ENCODE assay signal across 25 cellular contexts in the genomic region with DNA sequence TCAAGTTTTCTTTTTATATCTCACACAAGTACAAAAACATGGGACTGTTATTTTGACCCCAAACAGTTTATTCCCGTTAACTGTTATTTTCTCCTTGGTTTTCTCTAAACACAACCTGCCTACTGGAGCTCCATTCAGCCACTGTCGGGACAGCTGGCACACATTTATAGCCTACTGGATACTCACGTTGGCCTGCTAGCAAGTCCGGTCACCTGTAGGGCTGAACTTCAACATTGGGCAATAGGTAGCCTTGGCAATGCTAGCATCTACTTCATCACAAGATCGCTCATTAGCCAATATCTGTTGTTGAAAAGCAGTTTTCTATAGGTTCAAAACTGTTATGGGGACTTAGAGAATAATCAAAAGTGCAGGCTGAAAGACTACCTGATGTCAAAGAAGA. TPM values are rescaled to one million over a fixed set of nuclear protein-coding genes. Genes with fewer than 3 reads are reported as not detected.
A peak's percentile ranks its signal among the peaks of the same experiment; 100 is the strongest.
DNase-seq lines count a peak whose midpoint lies in the region; ATAC-seq and TF ChIP-seq lines count a peak whose summit lies in the region.
"Had no signal": no experiment of that assay in that cellular context is flagged by ENCODE, and none has a peak within 500 bp of the region (broad histone marks: within the 10 kb centered on the region; RNA-seq: fewer than 3 reads in every experiment).

No MANE protein-coding gene starts in this region.

- H3K18ac ChIP-seq in IMR-90 (ENCODE audit: low read depth, low read length) (no peak overlapping the region), trophoblast cell (ENCODE audit: low read length) (no peak overlapping the region)

- H2AK9ac ChIP-seq in IMR-90 (replicated peaks; ENCODE audit: low read depth, low read length, poor library complexity), result no peak overlapping the region

- H3K9me3 ChIP-seq in IMR-90 (ENCODE audit: control insufficient read depth, insufficient read depth, low read length) (no peaks in the 10 kb centered on the region), trophoblast cell (ENCODE audit: insufficient read depth, low read depth, low read length) (peaks cover 4% of the 10 kb centered on the region), upper lobe of right lung (no peaks in the 10 kb centered on the region), endodermal cell (ENCODE audit: control insufficient read depth, low read length) (peaks cover 6% of the 10 kb centered on the region)
- H3K9me3 ChIP-seq: Caco-2, HAP-1 had no signal

- TF ChIP-seq POLR2A in IMR-90 (IDR thresholded peaks at IDR 0.05; ENCODE audit: low read depth, low read length), result no peak

- H4K20me1 ChIP-seq in IMR-90 (ENCODE audit: insufficient read depth, low read length), result no peaks in the 10 kb centered on the region

- 0 out of 2 replicates have a peak overlapping the region, but pooled peaks have one; percentile 72 for H2AK5ac ChIP-seq in IMR-90 (ENCODE audit: low read depth, low read length)
- H2AK5ac ChIP-seq in trophoblast cell (ENCODE audit: low read length), result no peak overlapping the region

- peaks cover 18% of the 10 kb centered on the region for H3K9me1 ChIP-seq in IMR-90 (ENCODE audit: insufficient read depth, low read length)

- H4K91ac ChIP-seq in IMR-90 (ENCODE audit: insufficient read depth, low read depth, low read length) (no peak overlapping the region), trophoblast cell (ENCODE audit: low read depth, low read length) (no peak overlapping the region)

- H3K27me3 ChIP-seq in IMR-90 (ENCODE audit: control insufficient read depth, insufficient read depth, low read length) (no peaks in the 10 kb centered on the region), dorsolateral prefrontal cortex (no peaks in the 10 kb centered on the region), trophoblast cell (ENCODE audit: insufficient read depth, low read length) (no peaks in the 10 kb centered on the region), upper lobe of right lung (no peaks in the 10 kb centered on the region), endodermal cell (ENCODE audit: control insufficient read depth, insufficient read depth, low read length, poor library complexity, severe bottlenecking) (no peaks in the 10 kb centered on the region)

- DNase-seq in IMR-90 (no peak), dorsolateral prefrontal cortex (no peak), trophoblast cell (no peak), upper lobe of right lung (no peak), endodermal cell (no peak)
- no peak for DNase-seq in stimulated activated CD4-positive, alpha-beta T cell treated with anti-CD3 and anti-CD28 coated beads, Interleukin-4, amount 100 ng/mL, for 1 hour
- DNase-seq: AML-193; Caco-2; CD8-positive, alpha-beta T cell; GOT3; HFFc6; KBM-7; MV-4-11; NCI-H1105; NCI-H1436 treated with DMSO at 0.1 percent for 48 hours; NCI-H1930; NCI-H2107; NCI-H524; NCI-H774; SIG-M5 had no signal

- H3K36me3 ChIP-seq in IMR-90 (ENCODE audit: control insufficient read depth, insufficient read depth, low read length) (peaks cover 18% of the 10 kb centered on the region), trophoblast cell (ENCODE audit: control insufficient read depth in 1 of 2, insufficient read depth in 2 of 2, low read length in 2 of 2) (peaks cover 2 to 9% of the 10 kb centered on the region in 2 experiments), upper lobe of right lung (no peaks in the 10 kb centered on the region), endodermal cell (ENCODE audit: control insufficient read depth, insufficient read depth, low read length) (no peaks in the 10 kb centered on the region)
- H3K36me3 ChIP-seq: HAP-1 had no signal

- dilution Hi-C loops in IMR-90 (cut with HindIII; ENCODE audit: low sequenced_read_pairs, unreplicated experiment), result no loop called here

- H4K8ac ChIP-seq in IMR-90 (ENCODE audit: low read depth in 2 of 2, low read length in 2 of 2) (no peak overlapping the region), trophoblast cell (ENCODE audit: low read depth, low read length) (no peak overlapping the region)

- H3K56ac ChIP-seq in IMR-90 (ENCODE audit: extremely low read depth, insufficient read depth, low read length), result no peak overlapping the region

- H3K27ac ChIP-seq in IMR-90 (ENCODE audit: insufficient read depth, low read length), result no peak overlapping the region
- peak overlapping the region in 55 of 59 donors; percentile 4 to 88 (median 69) for H3K27ac ChIP-seq in dorsolateral prefrontal cortex
- no peak overlapping the region for H3K27ac ChIP-seq in trophoblast cell (ENCODE audit: low read depth, low read length)
- no peak overlapping the region for H3K27ac ChIP-seq in upper lobe of right lung
- H3K27ac ChIP-seq in endodermal cell (ENCODE audit: low read depth, low read length), result no peak overlapping the region
- H3K27ac ChIP-seq: A549, C4-2B, SK-N-MC had no signal

- H3K4me2 ChIP-seq in IMR-90 (ENCODE audit: low read depth, low read length) (no peak overlapping the region), trophoblast cell (ENCODE audit: low read length) (no peak overlapping the region)
- H3K4me2 ChIP-seq: A549 had no signal

- TF ChIP-seq CTCF in IMR-90 (conservative IDR thresholded peaks at IDR 0.05; ENCODE audit: low read depth, low read length) (no peak), dorsolateral prefrontal cortex (IDR thresholded peaks at IDR 0.05 in 54 of 56, conservative IDR thresholded peaks at IDR 0.05 in 2 of 56; ENCODE audit: low read depth in 1 of 56, partially characterized antibody in 56 of 56) (no peak), upper lobe of right lung (IDR thresholded peaks at IDR 0.05) (no peak), endodermal cell (conservative IDR thresholded peaks at IDR 0.05) (no peak)

- peaks cover 6% of the 10 kb centered on the region for H3K9me3 Mint-ChIP-seq in endodermal cell

- H3K9ac ChIP-seq in IMR-90 (ENCODE audit: low read depth, low read length), result no peak overlapping the region
- H3K9ac ChIP-seq in trophoblast cell (ENCODE audit: low read length), result peak overlapping the region; percentile 22
- no peak overlapping the region for H3K9ac ChIP-seq in endodermal cell (ENCODE audit: extremely low read depth, low read length, poor library complexity, severe bottlenecking)

- TF ChIP-seq RAD21 in IMR-90 (IDR thresholded peaks at IDR 0.05; ENCODE audit: low read length), result no peak

- H3K4me1 ChIP-seq in IMR-90 (ENCODE audit: control insufficient read depth, insufficient read depth, low read length) (peaks cover 15% of the 10 kb centered on the region), trophoblast cell (ENCODE audit: control insufficient read depth in 1 of 2, insufficient read depth in 2 of 2, low read length in 2 of 2) (no peaks in the 10 kb centered on the region), upper lobe of right lung (peaks cover 21% of the 10 kb centered on the region), endodermal cell (ENCODE audit: control insufficient read depth, insufficient read depth, low read length) (no peaks in the 10 kb centered on the region)
- H3K4me1 ChIP-seq: Caco-2, HAP-1 had no signal

- CTCF ChIA-PET in IMR-90 (lab: Yijun Ruan, JAX), result no interaction called here

- POLR2A ChIA-PET in IMR-90 (lab: Charles Lee; ENCODE audit: unreplicated experiment), result no interaction called here

- no peaks in the 10 kb centered on the region for H3K27me3 Mint-ChIP-seq in endodermal cell (ENCODE audit: insufficient read depth)

- no peak overlapping the region for H2BK120ac ChIP-seq in IMR-90 (ENCODE audit: low read depth, low read length)
- H2BK120ac ChIP-seq in trophoblast cell (ENCODE audit: insufficient read depth, low read length, poor library complexity), result no peak overlapping the region

- peaks cover 9% of the 10 kb centered on the region for H3K36me3 Mint-ChIP-seq in endodermal cell (ENCODE audit: low read depth)
- H3K36me3 Mint-ChIP-seq: CD8-positive, alpha-beta T cell had no signal

- no peak overlapping the region for H4K12ac ChIP-seq in trophoblast cell (ENCODE audit: low read depth, low read length)

- in situ Hi-C loops in IMR-90 (cut with MboI; ENCODE audit: low sequenced_read_pairs), result no loop called here

- H3K79me1 ChIP-seq in IMR-90 (ENCODE audit: low read depth in 1 of 2, low read length in 2 of 2) (peaks cover 21 to 35% of the 10 kb centered on the region in 2 experiments), trophoblast cell (ENCODE audit: low read length) (no peaks in the 10 kb centered on the region)

- no CpG with 5 or more reads among the region's 5 CpGs for WGBS in IMR-90 (ENCODE audit: extremely low coverage in 2 of 2, insufficient read length in 1 of 2), 2 experiments
- WGBS in trophoblast cell (ENCODE audit: extremely low coverage, insufficient coverage, insufficient read length), result no CpG with 5 or more reads among the region's 5 CpGs
- WGBS in endodermal cell (ENCODE audit: insufficient coverage in 1 of 2, insufficient read length in 1 of 2), 2 experiments, result 96% methylated on average over 4 to 5 of the region's 5 CpGs

- H2AFZ ChIP-seq in IMR-90 (replicated peaks; ENCODE audit: low read length, poor library complexity), result no peak overlapping the region
- no peak overlapping the region for H2AFZ ChIP-seq in trophoblast cell (ENCODE audit: insufficient read depth, low read length, poor library complexity)

- H3K14ac ChIP-seq in IMR-90 (replicated peaks; ENCODE audit: low read depth, low read length), result no peak overlapping the region
- no peak overlapping the region for H3K14ac ChIP-seq in trophoblast cell (ENCODE audit: low read length)

- no peak overlapping the region for H3K27ac Mint-ChIP-seq in endodermal cell
- H3K27ac Mint-ChIP-seq: CD8-positive, alpha-beta T cell; HFFc6 had no signal

- H2BK15ac ChIP-seq in IMR-90 (ENCODE audit: low read depth, low read length), result no peak overlapping the region

- H3K23ac ChIP-seq in IMR-90 (ENCODE audit: low read depth, low read length) (no peak overlapping the region), trophoblast cell (ENCODE audit: low read length) (no peak overlapping the region)

- BruUV-seq in IMR-90 (replicated peaks; lab: Mats Ljungman, UMichigan), result no TSS peak

- H2BK20ac ChIP-seq in IMR-90 (ENCODE audit: low read depth, low read length), result no peak overlapping the region

- intact Hi-C loops in IMR-90 (cut with micrococcal nuclease) (no loop called here), dorsolateral prefrontal cortex (cut with DNase I) (no loop called here), upper lobe of right lung (cut with DNase I) (no loop called here)

- H3K79me2 ChIP-seq in trophoblast cell (ENCODE audit: control insufficient read depth, insufficient read depth, low read length, poor library complexity), result no peaks in the 10 kb centered on the region

- no peak overlapping the region for H4K5ac ChIP-seq in IMR-90 (ENCODE audit: low read depth, low read length)

- H3K4me3 ChIP-seq in IMR-90 (ENCODE audit: insufficient read depth, low read depth, low read length) (no peak overlapping the region), dorsolateral prefrontal cortex (no peak overlapping the region), trophoblast cell (ENCODE audit: low read depth, low read length) (no peak overlapping the region), upper lobe of right lung (no peak overlapping the region), endodermal cell (ENCODE audit: low read length) (no peak overlapping the region)
- H3K4me3 ChIP-seq: A549, HAP-1, SK-N-MC had no signal

- H2BK5ac ChIP-seq in IMR-90 (ENCODE audit: low read depth, low read length, poor library complexity, severe bottlenecking) (no peak overlapping the region), trophoblast cell (ENCODE audit: low read depth, low read length, poor library complexity) (no peak overlapping the region)

- no peak for ATAC-seq in IMR-90 (ENCODE audit: low read depth)
- ATAC-seq in upper lobe of right lung, result peak; percentile 25
- ATAC-seq in GM19351 (IDR thresholded peaks at IDR 0.05; ENCODE audit: unreplicated experiment), result no peak
- ATAC-seq: A549; CD8-positive, alpha-beta T cell had no signal

- H2BK12ac ChIP-seq in trophoblast cell (ENCODE audit: low read length), result no peak overlapping the region

- no peak overlapping the region for H3K4ac ChIP-seq in IMR-90 (ENCODE audit: low read depth, low read length)
- no peak overlapping the region for H3K4ac ChIP-seq in trophoblast cell (ENCODE audit: low read depth, low read length)

- no peaks in the 10 kb centered on the region for H3K4me1 Mint-ChIP-seq in endodermal cell

- H3K4me3 Mint-ChIP-seq in endodermal cell, result no peak overlapping the region
- H3K4me3 Mint-ChIP-seq: CD8-positive, alpha-beta T cell; HFFc6 had no signal

RNA-seq across cellular contexts. Expression of a gene that starts 32.3 kb away (rescaled TPM):
- total RNA-seq in IMR-90 (2012; rRNA removed), result 15.2 and 18.9 TPM in 2 replicates
- polyA plus RNA-seq in IMR-90 (2012; rRNA removed), result 8.8 and 8.9 TPM in 2 replicates
- polyA plus RNA-seq in IMR-90 (2012; cell fraction: cytosol; rRNA removed), result 3.7 and 4.9 TPM in 2 replicates
- 3.6 and 19.2 TPM in 2 replicates for polyA plus RNA-seq in IMR-90 (2012; cell fraction: nucleus; rRNA removed; ENCODE audit: low replicate concordance)
- 10 to 100 TPM in 112 of 120 experiments, 1 to 10 TPM in 8; 6.6 to 36.7 (median 15.0) TPM for total RNA-seq in dorsolateral prefrontal cortex
- polyA plus RNA-seq in trophoblast cell (2013), result 133 and 142 TPM in 2 replicates
- total RNA-seq in upper lobe of right lung, result 14.5 TPM
- 1 to 10 TPM; 6.6 to 6.8 TPM for total RNA-seq in endodermal cell
- 16.6 TPM for polyA plus RNA-seq in endodermal cell (2013, experiment 1 of 2)
- 17.3 TPM for polyA plus RNA-seq in endodermal cell (2013, experiment 2 of 2)
- total RNA-seq: CD8-positive, alpha-beta T cell had no signal

Comparison
In these comparisons a context has a peak if more than half of its experiments do, and no peak if none do; other contexts are left out.
1. H3K27ac ChIP-seq: peak in dorsolateral prefrontal cortex (55 of 59); none in IMR-90 (single experiment), trophoblast cell (single experiment), upper lobe of right lung (single experiment) and endodermal cell (single experiment).